1 cellular context compared by ENCODE assay signal in the genomic region with DNA sequence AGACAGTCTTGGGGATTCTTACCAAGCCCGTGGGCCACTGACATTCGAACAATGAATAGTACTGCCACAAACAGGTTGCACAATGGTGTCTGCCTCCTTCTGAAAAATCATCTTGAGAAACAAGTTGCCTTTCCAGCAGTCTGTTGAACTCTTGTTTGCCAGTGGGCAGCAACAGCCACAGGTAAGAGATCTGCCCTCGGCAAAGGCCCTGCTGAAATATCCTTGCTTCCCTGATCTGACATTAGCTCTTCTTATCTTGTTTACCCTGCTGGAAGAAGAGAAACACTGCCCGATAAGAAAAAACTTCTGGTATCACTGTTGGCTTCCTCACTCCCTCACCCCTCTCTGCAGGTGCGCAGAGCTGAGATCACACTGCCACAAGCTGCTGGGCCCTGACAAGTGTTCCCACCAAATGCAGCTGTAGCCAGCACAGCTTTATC.
TF ChIP-seq lines count a peak whose summit lies in the region.

No MANE protein-coding gene starts in this region.

TF ChIP-seq in HEK293, 187 proteins besides CTCF, POLR2A, EP300 and RAD21 (continued from another document):
- no peak for TF ChIP-seq ZNF521 (tag by site-specific recombination; IDR thresholded peaks at IDR 0.05)
- no peak for TF ChIP-seq ZNF692 (tag by site-specific recombination; IDR thresholded peaks at IDR 0.05)
- no peak for TF ChIP-seq ZSCAN23 (tag by site-specific recombination; IDR thresholded peaks at IDR 0.05)
